ENCODE assay signal across 1 cellular context in the genomic region with DNA sequence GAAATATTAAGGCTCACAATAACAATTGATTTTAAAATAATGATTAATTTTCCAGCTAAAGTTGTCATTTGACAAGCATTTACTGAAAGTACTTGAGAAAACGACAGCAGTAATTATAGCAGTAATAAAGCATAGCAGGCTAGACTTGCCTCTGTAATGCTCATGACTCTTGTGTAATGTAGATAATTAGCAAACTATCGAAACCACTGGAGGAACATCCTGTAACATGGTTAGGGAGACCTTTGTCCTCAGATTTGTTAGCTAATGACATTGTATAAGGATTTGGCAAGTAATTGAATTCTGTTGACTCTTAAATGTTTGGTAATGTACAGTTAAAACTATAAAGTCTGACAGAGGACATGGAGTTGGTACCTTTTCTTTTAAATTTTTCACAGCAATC.
TF ChIP-seq lines count a peak whose summit lies in the region.

No MANE protein-coding gene starts in this region.

TF ChIP-seq in GM23338, 12 proteins besides CTCF, POLR2A, EP300 and RAD21 (continued from another document):
- TF ChIP-seq, protein P1, sequence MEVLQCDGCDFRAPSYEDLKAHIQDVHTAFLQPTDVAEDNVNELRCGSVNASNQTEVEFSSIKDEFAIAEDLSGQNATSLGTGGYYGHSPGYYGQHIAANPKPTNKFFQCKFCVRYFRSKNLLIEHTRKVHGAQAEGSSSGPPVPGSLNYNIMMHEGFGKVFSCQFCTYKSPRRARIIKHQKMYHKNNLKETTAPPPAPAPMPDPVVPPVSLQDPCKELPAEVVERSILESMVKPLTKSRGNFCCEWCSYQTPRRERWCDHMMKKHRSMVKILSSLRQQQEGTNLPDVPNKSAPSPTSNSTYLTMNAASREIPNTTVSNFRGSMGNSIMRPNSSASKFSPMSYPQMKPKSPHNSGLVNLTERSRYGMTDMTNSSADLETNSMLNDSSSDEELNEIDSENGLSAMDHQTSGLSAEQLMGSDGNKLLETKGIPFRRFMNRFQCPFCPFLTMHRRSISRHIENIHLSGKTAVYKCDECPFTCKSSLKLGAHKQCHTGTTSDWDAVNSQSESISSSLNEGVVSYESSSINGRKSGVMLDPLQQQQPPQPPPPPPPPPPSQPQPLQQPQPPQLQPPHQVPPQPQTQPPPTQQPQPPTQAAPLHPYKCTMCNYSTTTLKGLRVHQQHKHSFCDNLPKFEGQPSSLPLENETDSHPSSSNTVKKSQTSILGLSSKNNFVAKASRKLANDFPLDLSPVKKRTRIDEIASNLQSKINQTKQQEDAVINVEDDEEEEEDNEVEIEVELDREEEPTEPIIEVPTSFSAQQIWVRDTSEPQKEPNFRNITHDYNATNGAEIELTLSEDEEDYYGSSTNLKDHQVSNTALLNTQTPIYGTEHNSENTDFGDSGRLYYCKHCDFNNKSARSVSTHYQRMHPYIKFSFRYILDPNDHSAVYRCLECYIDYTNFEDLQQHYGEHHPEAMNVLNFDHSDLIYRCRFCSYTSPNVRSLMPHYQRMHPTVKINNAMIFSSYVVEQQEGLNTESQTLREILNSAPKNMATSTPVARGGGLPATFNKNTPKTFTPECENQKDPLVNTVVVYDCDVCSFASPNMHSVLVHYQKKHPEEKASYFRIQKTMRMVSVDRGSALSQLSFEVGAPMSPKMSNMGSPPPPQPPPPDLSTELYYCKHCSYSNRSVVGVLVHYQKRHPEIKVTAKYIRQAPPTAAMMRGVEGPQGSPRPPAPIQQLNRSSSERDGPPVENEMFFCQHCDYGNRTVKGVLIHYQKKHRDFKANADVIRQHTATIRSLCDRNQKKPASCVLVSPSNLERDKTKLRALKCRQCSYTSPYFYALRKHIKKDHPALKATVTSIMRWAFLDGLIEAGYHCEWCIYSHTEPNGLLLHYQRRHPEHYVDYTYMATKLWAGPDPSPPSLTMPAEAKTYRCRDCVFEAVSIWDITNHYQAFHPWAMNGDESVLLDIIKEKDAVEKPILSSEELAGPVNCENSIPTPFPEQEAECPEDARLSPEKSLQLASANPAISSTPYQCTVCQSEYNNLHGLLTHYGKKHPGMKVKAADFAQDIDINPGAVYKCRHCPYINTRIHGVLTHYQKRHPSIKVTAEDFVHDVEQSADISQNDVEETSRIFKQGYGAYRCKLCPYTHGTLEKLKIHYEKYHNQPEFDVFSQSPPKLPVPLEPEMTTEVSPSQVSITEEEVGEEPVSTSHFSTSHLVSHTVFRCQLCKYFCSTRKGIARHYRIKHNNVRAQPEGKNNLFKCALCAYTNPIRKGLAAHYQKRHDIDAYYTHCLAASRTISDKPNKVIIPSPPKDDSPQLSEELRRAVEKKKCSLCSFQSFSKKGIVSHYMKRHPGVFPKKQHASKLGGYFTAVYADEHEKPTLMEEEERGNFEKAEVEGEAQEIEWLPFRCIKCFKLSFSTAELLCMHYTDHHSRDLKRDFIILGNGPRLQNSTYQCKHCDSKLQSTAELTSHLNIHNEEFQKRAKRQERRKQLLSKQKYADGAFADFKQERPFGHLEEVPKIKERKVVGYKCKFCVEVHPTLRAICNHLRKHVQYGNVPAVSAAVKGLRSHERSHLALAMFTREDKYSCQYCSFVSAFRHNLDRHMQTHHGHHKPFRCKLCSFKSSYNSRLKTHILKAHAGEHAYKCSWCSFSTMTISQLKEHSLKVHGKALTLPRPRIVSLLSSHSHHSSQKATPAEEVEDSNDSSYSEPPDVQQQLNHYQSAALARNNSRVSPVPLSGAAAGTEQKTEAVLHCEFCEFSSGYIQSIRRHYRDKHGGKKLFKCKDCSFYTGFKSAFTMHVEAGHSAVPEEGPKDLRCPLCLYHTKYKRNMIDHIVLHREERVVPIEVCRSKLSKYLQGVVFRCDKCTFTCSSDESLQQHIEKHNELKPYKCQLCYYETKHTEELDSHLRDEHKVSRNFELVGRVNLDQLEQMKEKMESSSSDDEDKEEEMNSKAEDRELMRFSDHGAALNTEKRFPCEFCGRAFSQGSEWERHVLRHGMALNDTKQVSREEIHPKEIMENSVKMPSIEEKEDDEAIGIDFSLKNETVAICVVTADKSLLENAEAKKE (CRISPR knock-in tag; IDR thresholded peaks at IDR 0.05), result no peak
- TF ChIP-seq STAT1 (IDR thresholded peaks at IDR 0.05; ENCODE audit: unreplicated experiment) (no peak), NANOG (IDR thresholded peaks at IDR 0.05; ENCODE audit: borderline replicate concordance) (no peak), ZNF114 (CRISPR knock-in tag; IDR thresholded peaks at IDR 0.05) (no peak), EZH2phosphoT487 (IDR thresholded peaks at IDR 0.05; ENCODE audit: unreplicated experiment) (no peak), CREB1 (CRISPR knock-in tag; IDR thresholded peaks at IDR 0.05; ENCODE audit: low read depth) (no peak), EZH2 (IDR thresholded peaks at IDR 0.05; ENCODE audit: low read depth, unreplicated experiment) (no peak), POLR2AphosphoS5 (IDR thresholded peaks at IDR 0.05; ENCODE audit: low read depth) (no peak)
- TF ChIP-seq, protein P2, sequence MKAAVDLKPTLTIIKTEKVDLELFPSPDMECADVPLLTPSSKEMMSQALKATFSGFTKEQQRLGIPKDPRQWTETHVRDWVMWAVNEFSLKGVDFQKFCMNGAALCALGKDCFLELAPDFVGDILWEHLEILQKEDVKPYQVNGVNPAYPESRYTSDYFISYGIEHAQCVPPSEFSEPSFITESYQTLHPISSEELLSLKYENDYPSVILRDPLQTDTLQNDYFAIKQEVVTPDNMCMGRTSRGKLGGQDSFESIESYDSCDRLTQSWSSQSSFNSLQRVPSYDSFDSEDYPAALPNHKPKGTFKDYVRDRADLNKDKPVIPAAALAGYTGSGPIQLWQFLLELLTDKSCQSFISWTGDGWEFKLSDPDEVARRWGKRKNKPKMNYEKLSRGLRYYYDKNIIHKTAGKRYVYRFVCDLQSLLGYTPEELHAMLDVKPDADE (IDR thresholded peaks at IDR 0.05), result no peak
